In the genomic region with DNA sequence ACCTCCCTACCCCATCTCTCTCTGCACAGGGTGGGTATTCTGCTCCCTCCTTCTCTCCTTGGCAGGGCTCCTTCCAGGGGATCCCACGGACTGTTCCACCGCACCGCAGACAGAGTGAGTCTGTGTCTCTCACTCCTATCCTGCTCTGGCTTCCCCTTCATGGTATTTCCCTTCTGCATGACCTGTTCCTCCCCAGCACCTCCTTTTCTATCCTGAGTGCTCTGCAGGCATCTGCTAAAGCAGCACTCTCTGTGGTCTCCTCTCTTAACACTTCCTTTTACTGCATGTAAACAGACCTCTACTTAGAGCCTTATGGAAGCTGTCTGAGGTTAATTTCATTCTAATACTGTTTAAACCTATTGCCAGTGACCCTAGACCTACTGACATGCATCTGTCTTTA, we compare ENCODE assay signal across 12 cellular contexts.
DNase-seq lines count a peak whose midpoint lies in the region; ATAC-seq lines count a peak whose summit lies in the region.
"Had no signal": no experiment of that assay in that cellular context is flagged by ENCODE, and none has a peak within 500 bp of the region (broad histone marks: within the 10 kb centered on the region; RNA-seq: fewer than 3 reads in every experiment).

No MANE protein-coding gene starts in this region.

- peak overlapping the region; percentile 78 for H3K27ac Mint-ChIP-seq in central memory CD8-positive, alpha-beta T cell (ENCODE audit: low read depth)

- no peak overlapping the region for H2BK5ac ChIP-seq in trophoblast cell (ENCODE audit: low read depth, low read length, poor library complexity)

- H3K18ac ChIP-seq in trophoblast cell (ENCODE audit: low read length): peak overlapping the region; percentile 35

- H2AK5ac ChIP-seq in trophoblast cell (ENCODE audit: low read length): no peak overlapping the region

- H3K27ac ChIP-seq in trophoblast cell (ENCODE audit: low read depth, low read length): peak overlapping the region; percentile 31
- H3K27ac ChIP-seq: PC-9, thyroid gland had no signal

- H3K79me2 ChIP-seq in trophoblast cell (ENCODE audit: control insufficient read depth, insufficient read depth, low read length, poor library complexity): no peaks in the 10 kb centered on the region

- no peak overlapping the region for H3K9ac ChIP-seq in trophoblast cell (ENCODE audit: low read length)

- DNase-seq in NCI-H2227 (lab: John Stamatoyannopoulos, UW; ENCODE audit: unreplicated experiment) (peak; percentile 0), NCI-H2227 treated with DMSO at 0.1 percent for 48 hours (lab: John Stamatoyannopoulos, UW) (no peak), trophoblast cell (no peak), NCI-H1436 treated with DMSO at 0.1 percent for 48 hours (lab: John Stamatoyannopoulos, UW) (no peak), NCI-H524 (lab: John Stamatoyannopoulos, UW) (no peak)
- DNase-seq in central memory CD8-positive, alpha-beta T cell (ENCODE audit: low spot score in 2 of 2): no peak
- DNase-seq: occipital lobe; PC-9; stimulated activated CD4-positive, alpha-beta T cell treated with anti-CD3 and anti-CD28 coated beads, Interleukin-4, amount 100 ng/mL, for 1 hour; thyroid gland had no signal

- no peaks in the 10 kb centered on the region for H3K27me3 Mint-ChIP-seq in central memory CD8-positive, alpha-beta T cell

- peaks cover 19% of the 10 kb centered on the region for H3K36me3 Mint-ChIP-seq in central memory CD8-positive, alpha-beta T cell (ENCODE audit: insufficient read depth)

- no peak overlapping the region for H4K12ac ChIP-seq in trophoblast cell (ENCODE audit: low read depth, low read length)

- H3K4me3 Mint-ChIP-seq in central memory CD8-positive, alpha-beta T cell: no peak overlapping the region

- no peak overlapping the region for H3K4me2 ChIP-seq in trophoblast cell (ENCODE audit: low read length)
- H3K4me2 ChIP-seq: PC-9 had no signal

- peaks cover 0 to 2% of the 10 kb centered on the region in 2 experiments for H3K4me1 ChIP-seq in trophoblast cell (ENCODE audit: control insufficient read depth in 1 of 2, insufficient read depth in 2 of 2, low read length in 2 of 2)

- no peak overlapping the region for H3K14ac ChIP-seq in trophoblast cell (ENCODE audit: low read length)

- H2BK12ac ChIP-seq in trophoblast cell (ENCODE audit: low read length): peak overlapping the region; percentile 36

- H3K4me1 Mint-ChIP-seq in central memory CD8-positive, alpha-beta T cell: peaks cover 36% of the 10 kb centered on the region

- ATAC-seq in HG03095 (IDR thresholded peaks at IDR 0.05; ENCODE audit: unreplicated experiment) (peak; percentile 50), GM18858 (IDR thresholded peaks at IDR 0.05; ENCODE audit: unreplicated experiment) (no peak)
- ATAC-seq in central memory CD8-positive, alpha-beta T cell (replicated peaks; ENCODE audit: extremely low read depth, poor library complexity, severe bottlenecking): no peak

- H2BK120ac ChIP-seq in trophoblast cell (ENCODE audit: insufficient read depth, low read length, poor library complexity): peak overlapping the region; percentile 38

- H3K9me3 Mint-ChIP-seq in central memory CD8-positive, alpha-beta T cell: no peaks in the 10 kb centered on the region

- H3K23ac ChIP-seq in trophoblast cell (ENCODE audit: low read length): no peak overlapping the region

- H3K79me1 ChIP-seq in trophoblast cell (ENCODE audit: low read length): peaks cover 2% of the 10 kb centered on the region

- H3K36me3 ChIP-seq in trophoblast cell (ENCODE audit: control insufficient read depth in 1 of 2, insufficient read depth in 2 of 2, low read length in 2 of 2): peaks cover 0 to 2% of the 10 kb centered on the region in 2 experiments
- H3K36me3 ChIP-seq: thyroid gland had no signal

- peak overlapping the region; percentile 27 for H3K4ac ChIP-seq in trophoblast cell (ENCODE audit: low read depth, low read length)

- H3K27me3 ChIP-seq in trophoblast cell (ENCODE audit: insufficient read depth, low read length): no peaks in the 10 kb centered on the region
- H3K27me3 ChIP-seq: thyroid gland had no signal

- no peak overlapping the region for H2AFZ ChIP-seq in trophoblast cell (ENCODE audit: insufficient read depth, low read length, poor library complexity)
- H2AFZ ChIP-seq: PC-9 had no signal

- no peaks in the 10 kb centered on the region for H3K9me3 ChIP-seq in trophoblast cell (ENCODE audit: insufficient read depth, low read depth, low read length)
- H3K9me3 ChIP-seq: thyroid gland had no signal

- H3K4me3 ChIP-seq in trophoblast cell (ENCODE audit: low read depth, low read length): no peak overlapping the region
- H3K4me3 ChIP-seq: PC-9, thyroid gland had no signal

- peak overlapping the region; percentile 76 for H4K8ac ChIP-seq in trophoblast cell (ENCODE audit: low read depth, low read length)

- no CpG with 5 or more reads among the region's 3 CpGs for WGBS in trophoblast cell (ENCODE audit: extremely low coverage, insufficient coverage, insufficient read length)

- peak overlapping the region; percentile 13 for H4K91ac ChIP-seq in trophoblast cell (ENCODE audit: low read depth, low read length)
